ENCODE assay signal across 9 cellular contexts in the genomic region with DNA sequence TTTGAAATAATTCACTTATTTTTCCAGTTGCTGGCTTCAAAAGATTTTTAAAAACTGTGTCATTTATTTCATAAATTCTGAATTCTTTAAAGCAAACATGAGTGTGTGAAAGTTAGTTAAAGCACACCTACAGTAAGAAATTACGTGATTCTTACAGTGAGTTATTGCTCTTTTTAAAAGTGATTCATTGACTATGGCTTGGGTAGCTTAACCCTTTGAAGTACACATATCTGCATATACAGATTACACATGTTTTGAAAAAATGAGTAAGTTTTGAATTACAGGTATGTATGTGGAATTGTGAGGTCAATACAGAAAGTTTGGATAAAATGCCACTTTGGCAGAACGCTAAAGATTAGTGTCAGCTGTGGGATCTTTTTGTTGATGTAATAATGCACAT.
DNase-seq lines count a peak whose midpoint lies in the region; ATAC-seq and TF ChIP-seq lines count a peak whose summit lies in the region.
"Had no signal": no experiment of that assay in that cellular context is flagged by ENCODE, and none has a peak within 500 bp of the region (broad histone marks: within the 10 kb centered on the region; RNA-seq: fewer than 3 reads in every experiment).

No MANE protein-coding gene starts in this region.

- peak overlapping the region; percentile 60 for H3K4me2 ChIP-seq in DND-41 (ENCODE audit: insufficient read depth, low read length)

- H3K36me3 ChIP-seq in DND-41 (ENCODE audit: insufficient read depth, low read length) = no peaks in the 10 kb centered on the region
- H3K36me3 ChIP-seq in MG63 = no peaks in the 10 kb centered on the region
- no peaks in the 10 kb centered on the region for H3K36me3 ChIP-seq in skeletal muscle tissue (ENCODE audit: control insufficient read depth in 3 of 3, insufficient read depth in 3 of 3, low read length in 3 of 3)

- H3K4me1 ChIP-seq in DND-41 (ENCODE audit: insufficient read depth, low read length) (peaks cover 60% of the 10 kb centered on the region), skeletal muscle tissue (ENCODE audit: control insufficient read depth in 3 of 3, insufficient read depth in 3 of 3, low read length in 3 of 3) (peaks cover 0 to 5% (median 0%) of the 10 kb centered on the region in 3 donors)

- TF ChIP-seq CTCF in DND-41 (IDR thresholded peaks at IDR 0.05; ENCODE audit: borderline replicate concordance, extremely low read depth, low read length, poor library complexity, severe bottlenecking) = no peak

- DNase-seq in DND-41 (no peak), MG63 (no peak)
- DNase-seq in effector CD8-positive, alpha-beta T cell (lab: John Stamatoyannopoulos, UW) = no peak
- DNase-seq: endodermal cell, KBM-7 had no signal

- peaks cover 24% of the 10 kb centered on the region for H3K9me3 Mint-ChIP-seq in dendritic cell treated with granulocyte-macrophage colony-stimulating factor and Interleukin-4, amounts not matched to agents 40 ng/mL and 50 ng/mL, for 4 days
- H3K9me3 Mint-ChIP-seq: endodermal cell had no signal

- no peak overlapping the region for H2AFZ ChIP-seq in DND-41 (ENCODE audit: low read depth, low read length)

- no peaks in the 10 kb centered on the region for H4K20me1 ChIP-seq in DND-41 (ENCODE audit: insufficient read depth, low read length)

- H3K9me3 ChIP-seq in DND-41 (ENCODE audit: insufficient read depth, low read length, severe bottlenecking) (no peaks in the 10 kb centered on the region), MG63 (no peaks in the 10 kb centered on the region), skeletal muscle tissue (ENCODE audit: control insufficient read depth in 3 of 3, low read length in 3 of 3) (no peaks in the 10 kb centered on the region)

- peak overlapping the region; percentile 71 for H3K9ac ChIP-seq in DND-41 (ENCODE audit: low read depth, low read length)
- peak overlapping the region in 2 of 3 donors; percentile 39 to 47 for H3K9ac ChIP-seq in skeletal muscle tissue (ENCODE audit: low read depth in 1 of 3, low read length in 3 of 3)

- H3K27me3 ChIP-seq in DND-41 (ENCODE audit: insufficient read depth, low read length, poor library complexity) (no peaks in the 10 kb centered on the region), MG63 (no peaks in the 10 kb centered on the region), skeletal muscle tissue (ENCODE audit: control insufficient read depth in 3 of 3, insufficient read depth in 3 of 3, low read length in 3 of 3) (no peaks in the 10 kb centered on the region)

- intact Hi-C loops in dendritic cell treated with granulocyte-macrophage colony-stimulating factor and Interleukin-4, amounts not matched to agents 40 ng/mL and 50 ng/mL, for 4 days (cut with micrococcal nuclease) = loop anchor here (2.0 to 5.0 kb wide), 2 partner anchors 65 to 173 kb away; partner anchors contain the start of gene MBNL1

- peak overlapping the region; percentile 58 for H3K4me3 Mint-ChIP-seq in dendritic cell treated with granulocyte-macrophage colony-stimulating factor and Interleukin-4, amounts not matched to agents 40 ng/mL and 50 ng/mL, for 4 days
- H3K4me3 Mint-ChIP-seq: endodermal cell had no signal

- H3K27me3 Mint-ChIP-seq in dendritic cell treated with granulocyte-macrophage colony-stimulating factor and Interleukin-4, amounts not matched to agents 40 ng/mL and 50 ng/mL, for 4 days = no peaks in the 10 kb centered on the region

- 0 out of 3 replicates have a peak, but pooled peaks have one; percentile 18 for ATAC-seq in DND-41 (ENCODE audit: insufficient read depth, low read depth)
- ATAC-seq in HG03342 (IDR thresholded peaks at IDR 0.05; ENCODE audit: unreplicated experiment) = no peak
- no peak for ATAC-seq in HG02981 (IDR thresholded peaks at IDR 0.05; ENCODE audit: unreplicated experiment)

- H3K27ac ChIP-seq in DND-41 (ENCODE audit: low read length) = peak overlapping the region; percentile 91
- H3K27ac ChIP-seq in skeletal muscle tissue (ENCODE audit: low read depth, low read length) = peak overlapping the region; percentile 62

- peak overlapping the region; percentile 100 for H3K27ac Mint-ChIP-seq in dendritic cell treated with granulocyte-macrophage colony-stimulating factor and Interleukin-4, amounts not matched to agents 40 ng/mL and 50 ng/mL, for 4 days
- H3K27ac Mint-ChIP-seq: endodermal cell had no signal

- H3K4me3 ChIP-seq in DND-41 (ENCODE audit: low read depth in 1 of 2, low read length in 2 of 2) (peak overlapping the region; percentile 11 to 54; a peak in 3 of 4 replicates), MG63 (peak overlapping the region; percentile 39), skeletal muscle tissue (ENCODE audit: low read length in 3 of 3) (peak overlapping the region in 2 of 3 donors; percentile 46 to 61)

- peaks cover 21% of the 10 kb centered on the region for H3K36me3 Mint-ChIP-seq in dendritic cell treated with granulocyte-macrophage colony-stimulating factor and Interleukin-4, amounts not matched to agents 40 ng/mL and 50 ng/mL, for 4 days (ENCODE audit: low read depth)

- H3K4me1 Mint-ChIP-seq in dendritic cell treated with granulocyte-macrophage colony-stimulating factor and Interleukin-4, amounts not matched to agents 40 ng/mL and 50 ng/mL, for 4 days (ENCODE audit: low read depth) = peaks cover 48% of the 10 kb centered on the region

- peaks cover 78% of the 10 kb centered on the region for H3K79me2 ChIP-seq in DND-41 (ENCODE audit: insufficient read depth, low read length)
